9 cellular contexts compared by ENCODE assay signal in genomic region chr3:15726043-15726442, GRCh38.
DNase-seq lines count a peak whose midpoint lies in the region; ATAC-seq and TF ChIP-seq lines count a peak whose summit lies in the region.
"Had no signal": no experiment of that assay in that cellular context is flagged by ENCODE, and none has a peak within 500 bp of the region (broad histone marks: within the 10 kb centered on the region; RNA-seq: fewer than 3 reads in every experiment).

No MANE protein-coding gene starts in this region.

- TF ChIP-seq CTCF in fibroblast of mammary gland (conservative IDR thresholded peaks at IDR 0.05; ENCODE audit: control insufficient read depth, insufficient read depth, low read depth, low read length), result no peak

- ATAC-seq in GM18511 (IDR thresholded peaks at IDR 0.05; ENCODE audit: unreplicated experiment), result peak; percentile 95
- ATAC-seq in GM21526 (IDR thresholded peaks at IDR 0.05; ENCODE audit: low FRiP score, unreplicated experiment), result peak; percentile 78
- ATAC-seq in HG03457 (IDR thresholded peaks at IDR 0.05; ENCODE audit: unreplicated experiment), result peak; percentile 75

- H3K4me3 ChIP-seq in fibroblast of mammary gland (ENCODE audit: control insufficient read depth, low read depth, low read length), result no peak overlapping the region
- H3K4me3 ChIP-seq: SJSA1 had no signal

- DNase-seq in fibroblast of mammary gland (ENCODE audit: low read depth) (peak; percentile 16), NCI-H187 (lab: John Stamatoyannopoulos, UW) (no peak), NCI-H345 treated with DMSO at 0.1 percent for 48 hours (lab: John Stamatoyannopoulos, UW; ENCODE audit: unreplicated experiment) (no peak), NCI-H524 (lab: John Stamatoyannopoulos, UW) (no peak), islet precursor cell (no peak)
